9 cellular contexts compared by ENCODE assay signal in genomic region chr1:74502432-74502831, GRCh38. TPM values are rescaled to one million over a fixed set of nuclear protein-coding genes. Genes with fewer than 3 reads are reported as not detected.
DNase-seq lines count a peak whose midpoint lies in the region; ATAC-seq and TF ChIP-seq lines count a peak whose summit lies in the region.
"Had no signal": no experiment of that assay in that cellular context is flagged by ENCODE, and none has a peak within 500 bp of the region (broad histone marks: within the 10 kb centered on the region; RNA-seq: fewer than 3 reads in every experiment).

No MANE protein-coding gene starts in this region.

- no peak overlapping the region for H4K8ac ChIP-seq in mesendoderm (ENCODE audit: low read depth, low read length)

- no peak overlapping the region for H3K56ac ChIP-seq in mesendoderm (ENCODE audit: low read length)

- no TSS peak for BruUV-seq in mammary epithelial cell (replicated peaks; lab: Mats Ljungman, UMichigan)

- H3K27me3 ChIP-seq in mammary epithelial cell (ENCODE audit: insufficient read depth, low read length) (no peaks in the 10 kb centered on the region), mesendoderm (ENCODE audit: insufficient read depth, low read length, poor library complexity) (no peaks in the 10 kb centered on the region), transverse colon (no peaks in the 10 kb centered on the region)
- H3K27me3 ChIP-seq: SJSA1 had no signal

- H4K5ac ChIP-seq in mesendoderm (ENCODE audit: low read length) = no peak overlapping the region

- intact Hi-C loops in mammary epithelial cell (cut with micrococcal nuclease) = no loop called here
- intact Hi-C loops in transverse colon (cut with DNase I; ENCODE audit: low total_unique reads) = no loop called here

- WGBS in mammary epithelial cell (ENCODE audit: low coverage, missing lambda C conversion rate) = 44% methylated on average over 4 of the region's 4 CpGs
- no CpG with 5 or more reads among the region's 4 CpGs for WGBS in mesendoderm (ENCODE audit: extremely low coverage, insufficient coverage, low lambda C conversion rate)
- 33 to 54% methylated on average over 2 to 4 of the region's 4 CpGs for WGBS in transverse colon (ENCODE audit: low coverage in 1 of 2), 2 donors

- H2BK120ac ChIP-seq in mesendoderm (ENCODE audit: low read depth, low read length) = no peak overlapping the region

- no peaks in the 10 kb centered on the region for H3K9me3 ChIP-seq in mammary epithelial cell (replicated peaks; ENCODE audit: insufficient read depth, low read length)
- no peaks in the 10 kb centered on the region for H3K9me3 ChIP-seq in transverse colon
- H3K9me3 ChIP-seq: SJSA1 had no signal

- H3K9ac ChIP-seq in mammary epithelial cell (ENCODE audit: insufficient read depth, low read length) (no peak overlapping the region), mesendoderm (ENCODE audit: low read length) (no peak overlapping the region)

- no peaks in the 10 kb centered on the region for H4K20me1 ChIP-seq in mammary epithelial cell (ENCODE audit: insufficient read depth, low read length)

- no peak overlapping the region for H3K23ac ChIP-seq in mesendoderm (ENCODE audit: low read length)

- H3K4ac ChIP-seq in mesendoderm (ENCODE audit: low read depth, low read length) = no peak overlapping the region

- in situ Hi-C loops in mammary epithelial cell (cut with MboI; ENCODE audit: low sequenced_read_pairs in 2 of 2) (no loop called here), transverse colon (cut with MboI; ENCODE audit: low pct_ligation_motif_present in 1 of 4, low pct_unique_long_range_greater_than_20kb in 1 of 4, low sequenced_read_pairs in 3 of 4) (no loop called here)

- no peak for TF ChIP-seq POLR2A in transverse colon (IDR thresholded peaks at IDR 0.05)

- H3K4me3 ChIP-seq in LNCaP clone FGC (ENCODE audit: low read depth, low read length) = no peak overlapping the region
- no peak overlapping the region for H3K4me3 ChIP-seq in mammary epithelial cell (replicated peaks in 1 of 3; ENCODE audit: insufficient read depth in 1 of 3, low read depth in 2 of 3, low read length in 3 of 3)
- H3K4me3 ChIP-seq in mesendoderm (ENCODE audit: low read length) = no peak overlapping the region
- no peak overlapping the region for H3K4me3 ChIP-seq in transverse colon
- H3K4me3 ChIP-seq: SJSA1 had no signal

- ATAC-seq in GM18909 (IDR thresholded peaks at IDR 0.05; ENCODE audit: poor library complexity, unreplicated experiment) = peak; percentile 36
- no peak for ATAC-seq in GM18870 (IDR thresholded peaks at IDR 0.05; ENCODE audit: unreplicated experiment)
- no peak for ATAC-seq in GM21529 (IDR thresholded peaks at IDR 0.05; ENCODE audit: unreplicated experiment)

- no peaks in the 10 kb centered on the region for H3K4me1 ChIP-seq in mammary epithelial cell (ENCODE audit: insufficient read depth, low read length)
- no peaks in the 10 kb centered on the region for H3K4me1 ChIP-seq in mesendoderm (ENCODE audit: control insufficient read depth, low read depth, low read length)
- no peaks in the 10 kb centered on the region for H3K4me1 ChIP-seq in transverse colon
- H3K4me1 ChIP-seq: SJSA1 had no signal

- no peaks in the 10 kb centered on the region for H3K36me3 ChIP-seq in mammary epithelial cell (ENCODE audit: insufficient read depth, low read length)
- H3K36me3 ChIP-seq in mesendoderm (ENCODE audit: control insufficient read depth, insufficient read depth, low read length) = no peaks in the 10 kb centered on the region
- no peaks in the 10 kb centered on the region for H3K36me3 ChIP-seq in transverse colon
- H3K36me3 ChIP-seq: SJSA1 had no signal

- no peaks in the 10 kb centered on the region for H3K79me1 ChIP-seq in mesendoderm (ENCODE audit: low read length)

- TF ChIP-seq EP300 in transverse colon (IDR thresholded peaks at IDR 0.05; ENCODE audit: low read depth) = no peak

- no peak overlapping the region for H2AK5ac ChIP-seq in mesendoderm (ENCODE audit: low read length)

- peak; percentile 26 for DNase-seq in LNCaP clone FGC (ENCODE audit: low read depth)
- peak; percentile 38 for DNase-seq in mammary epithelial cell
- peak; percentile 74 for DNase-seq in mesendoderm
- no peak for DNase-seq in transverse colon
- DNase-seq in anterior cingulate cortex (lab: John Stamatoyannopoulos, UW) = no peak

- TF ChIP-seq CTCF in LNCaP clone FGC (IDR thresholded peaks at IDR 0.05; ENCODE audit: control insufficient read depth, extremely low read depth, insufficient read depth) (no peak), mammary epithelial cell (conservative IDR thresholded peaks at IDR 0.05 in 1 of 2, IDR thresholded peaks at IDR 0.05 in 1 of 2; ENCODE audit: extremely low read depth in 1 of 2, insufficient read depth in 1 of 2, low read depth in 1 of 2, low read length in 2 of 2) (no peak), transverse colon (IDR thresholded peaks at IDR 0.05) (no peak)

- no peak overlapping the region for H3K18ac ChIP-seq in mesendoderm (ENCODE audit: low read length)

- no peak overlapping the region for H2BK5ac ChIP-seq in mesendoderm (ENCODE audit: low read length)

- dilution Hi-C loops in mammary epithelial cell (cut with HindIII; ENCODE audit: low sequenced_read_pairs) = no loop called here

- CTCF ChIA-PET in mammary epithelial cell (lab: Charles Lee; ENCODE audit: low non-redundant PET) = no interaction called here

- H3K79me2 ChIP-seq in mammary epithelial cell (ENCODE audit: insufficient read depth, low read length) (no peaks in the 10 kb centered on the region), mesendoderm (ENCODE audit: control insufficient read depth, insufficient read depth, low read length) (no peaks in the 10 kb centered on the region)

- H3K27ac ChIP-seq in mammary epithelial cell (ENCODE audit: insufficient read depth, low read depth, low read length) (no peak overlapping the region), mesendoderm (ENCODE audit: low read depth, low read length) (no peak overlapping the region), transverse colon (no peak overlapping the region)
- H3K27ac ChIP-seq: SJSA1 had no signal

- H2BK15ac ChIP-seq in mesendoderm (replicated peaks; ENCODE audit: low read depth) = no peak overlapping the region

- no peak overlapping the region for H2AFZ ChIP-seq in mammary epithelial cell (ENCODE audit: low read depth, low read length)

- H3K4me2 ChIP-seq in mammary epithelial cell (ENCODE audit: insufficient read depth, low read depth, low read length) (no peak overlapping the region), mesendoderm (ENCODE audit: low read length) (no peak overlapping the region)

RNA-seq across cellular contexts. Expression of gene LRRC53, which starts 10.0 kb away (rescaled TPM):
- total RNA-seq in mammary epithelial cell (not detected), transverse colon (not detected)
- polyA plus RNA-seq in mammary epithelial cell = not detected
- not detected for polyA minus RNA-seq in mammary epithelial cell
- polyA plus RNA-seq in mesendoderm (2013, experiment 1 of 2) = not detected
- polyA plus RNA-seq in mesendoderm (2013, experiment 2 of 2) = not detected
- total RNA-seq: SJSA1 had no signal

Comparison
In these comparisons a context has a peak if more than half of its experiments do, and no peak if none do; other contexts are left out.
1. DNase-seq: peak in LNCaP clone FGC (single experiment), mammary epithelial cell (single experiment) and mesendoderm (single experiment); none in transverse colon (single experiment) and anterior cingulate cortex (0 of 58).